21 cellular contexts compared by ENCODE assay signal in the genomic region with DNA sequence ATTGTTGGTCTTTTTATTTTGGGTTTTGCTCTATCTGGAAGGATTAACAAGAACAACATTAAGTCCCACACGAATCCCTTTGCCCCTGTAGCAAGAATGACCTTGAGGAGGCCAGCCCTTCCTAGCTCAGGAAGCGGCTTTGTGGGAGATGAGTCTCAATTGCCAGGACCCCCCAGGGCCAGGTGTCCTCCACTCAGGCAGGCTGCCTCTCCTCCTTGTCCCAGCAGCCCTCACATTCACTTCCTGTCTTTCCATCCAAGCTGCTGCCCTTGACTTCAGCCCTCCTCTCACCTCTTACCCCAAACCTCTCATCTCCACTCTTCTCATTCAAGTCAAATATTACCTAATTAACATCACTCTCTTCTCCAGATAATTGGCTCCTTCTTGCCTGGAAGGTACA. TPM values are rescaled to one million over a fixed set of nuclear protein-coding genes. Genes with fewer than 3 reads are reported as not detected.
DNase-seq lines count a peak whose midpoint lies in the region; ATAC-seq, FAIRE-seq and TF ChIP-seq lines count a peak whose summit lies in the region.
"Had no signal": no experiment of that assay in that cellular context is flagged by ENCODE, and none has a peak within 500 bp of the region (broad histone marks: within the 10 kb centered on the region; RNA-seq: fewer than 3 reads in every experiment).

No MANE protein-coding gene starts in this region.

- FAIRE-seq in GM12891 (lab: Jason Lieb, UNC) = no peak
- FAIRE-seq: GM12892, GM19239, H54 had no signal

- no peak overlapping the region for H3K18ac ChIP-seq in neuronal stem cell (ENCODE audit: low read length)

- H4K8ac ChIP-seq in neuronal stem cell (ENCODE audit: low read depth, low read length) = no peak overlapping the region

- no peak overlapping the region for H3K27ac Mint-ChIP-seq in type B pancreatic cell
- H3K27ac Mint-ChIP-seq: CD8-positive, alpha-beta T cell; GM23338 had no signal

- H2BK120ac ChIP-seq in neuronal stem cell (ENCODE audit: low read depth, low read length) = no peak overlapping the region

- H3K4me1 Mint-ChIP-seq in type B pancreatic cell (ENCODE audit: unreplicated experiment) = peaks cover 27% of the 10 kb centered on the region
- H3K4me1 Mint-ChIP-seq: CD4-positive, CD25-positive, alpha-beta regulatory T cell had no signal

- intact Hi-C loops in Right ventricle myocardium inferior (cut with DNase I) = no loop called here
- intact Hi-C loops in prostate gland (cut with DNase I) = no loop called here

- H3K4me1 ChIP-seq in right atrium auricular region (no peaks in the 10 kb centered on the region), neuronal stem cell (ENCODE audit: control insufficient read depth in 2 of 2, insufficient read depth in 1 of 2, low read depth in 1 of 2, low read length in 2 of 2) (peaks cover 0 to 19% of the 10 kb centered on the region in 2 donors), prostate gland (replicated peaks) (no peaks in the 10 kb centered on the region)
- H3K4me1 ChIP-seq: Caco-2, HAP-1 had no signal

- H3K4me3 ChIP-seq in right atrium auricular region (no peak overlapping the region), coronary artery (no peak overlapping the region), neuronal stem cell (ENCODE audit: low read length in 2 of 2) (no peak overlapping the region), prostate gland (no peak overlapping the region)
- H3K4me3 ChIP-seq: GM23338, HAP-1 had no signal

- H2AFZ ChIP-seq in neuronal stem cell (ENCODE audit: low read length) = no peak overlapping the region
- H2AFZ ChIP-seq: GM23338 had no signal

- no peaks in the 10 kb centered on the region for H3K79me1 ChIP-seq in neuronal stem cell (ENCODE audit: low read depth, low read length)

- no peak overlapping the region for H2AK5ac ChIP-seq in neuronal stem cell (ENCODE audit: low read depth, low read length)

- H3K9me3 ChIP-seq in right atrium auricular region (no peaks in the 10 kb centered on the region), neuronal stem cell (replicated peaks in 1 of 2; ENCODE audit: control insufficient read depth in 2 of 2, insufficient read depth in 1 of 2, low read depth in 1 of 2, low read length in 2 of 2) (no peaks in the 10 kb centered on the region), prostate gland (no peaks in the 10 kb centered on the region)
- H3K9me3 ChIP-seq: Caco-2, HAP-1 had no signal

- H2BK5ac ChIP-seq in neuronal stem cell (ENCODE audit: low read length) = no peak overlapping the region

- H3K27ac ChIP-seq in right atrium auricular region (no peak overlapping the region), coronary artery (no peak overlapping the region), neuronal stem cell (replicated peaks; ENCODE audit: low read length) (no peak overlapping the region), prostate gland (no peak overlapping the region)

- no peak overlapping the region for H2BK15ac ChIP-seq in neuronal stem cell (ENCODE audit: low read length)

- peaks cover 6% of the 10 kb centered on the region for H3K9me3 Mint-ChIP-seq in type B pancreatic cell
- H3K9me3 Mint-ChIP-seq: CD8-positive, alpha-beta T cell; GM23338 had no signal

- no peak overlapping the region for H3K4ac ChIP-seq in neuronal stem cell (ENCODE audit: low read length)

- no peak overlapping the region for H3K23ac ChIP-seq in neuronal stem cell (ENCODE audit: low read depth, low read length, poor library complexity)

- no peaks in the 10 kb centered on the region for H3K36me3 ChIP-seq in right atrium auricular region
- H3K36me3 ChIP-seq in neuronal stem cell (replicated peaks in 1 of 2; ENCODE audit: control insufficient read depth in 2 of 2, insufficient read depth in 2 of 2, low read length in 2 of 2) = no peaks in the 10 kb centered on the region
- no peaks in the 10 kb centered on the region for H3K36me3 ChIP-seq in prostate gland
- H3K36me3 ChIP-seq: HAP-1 had no signal

- peaks cover 22% of the 10 kb centered on the region for H3K27me3 Mint-ChIP-seq in type B pancreatic cell
- H3K27me3 Mint-ChIP-seq: CD4-positive, CD25-positive, alpha-beta regulatory T cell had no signal

- ATAC-seq in Right ventricle myocardium inferior = no peak
- ATAC-seq: CD8-positive, alpha-beta T cell; GM23338 had no signal

- no peaks in the 10 kb centered on the region for H3K36me3 Mint-ChIP-seq in type B pancreatic cell
- H3K36me3 Mint-ChIP-seq: CD4-positive, CD25-positive, alpha-beta regulatory T cell; CD8-positive, alpha-beta T cell had no signal

- H4K91ac ChIP-seq in neuronal stem cell (ENCODE audit: low read depth, low read length, poor library complexity) = no peak overlapping the region

- peak overlapping the region; percentile 60 for H3K14ac ChIP-seq in neuronal stem cell (ENCODE audit: low read length)

- no peak overlapping the region for H3K9ac ChIP-seq in neuronal stem cell (ENCODE audit: low read depth, low read length, poor library complexity)

- TF ChIP-seq CTCF in right atrium auricular region (IDR thresholded peaks at IDR 0.05) = no peak
- TF ChIP-seq CTCF in coronary artery (IDR thresholded peaks at IDR 0.05) = no peak
- TF ChIP-seq CTCF in type B pancreatic cell (conservative IDR thresholded peaks at IDR 0.05) = no peak
- no peak for TF ChIP-seq CTCF in prostate gland (IDR thresholded peaks at IDR 0.05)

- peak overlapping the region; percentile 64 for H3K4me3 Mint-ChIP-seq in type B pancreatic cell
- H3K4me3 Mint-ChIP-seq: CD4-positive, CD25-positive, alpha-beta regulatory T cell; CD8-positive, alpha-beta T cell; GM23338 had no signal

- DNase-seq in right atrium auricular region (ENCODE audit: low spot score) = peak; percentile 23
- DNase-seq in Right ventricle myocardium inferior (ENCODE audit: missing footprints) = no peak
- peak; percentile 41 for DNase-seq in coronary artery (ENCODE audit: low spot score)
- no peak for DNase-seq in neuronal stem cell (ENCODE audit: low spot score)
- no peak for DNase-seq in type B pancreatic cell (ENCODE audit: extremely low spot score, unreplicated experiment)
- no peak for DNase-seq in GM12891 (ENCODE audit: insufficient read length, low spot score)
- DNase-seq in prostate gland (ENCODE audit: low spot score) = no peak
- no peak for DNase-seq in NCI-H69 (lab: John Stamatoyannopoulos, UW)
- DNase-seq: C1 segment of cervical spinal cord; CD4-positive, CD25-positive, alpha-beta regulatory T cell; CD8-positive, alpha-beta T cell; DMS153; DMS79; GF-D8 had no signal

- no CpG with 5 or more reads among the region's 2 CpGs for WGBS in neuronal stem cell (ENCODE audit: extremely low coverage in 2 of 2, insufficient read length in 2 of 2, insufficient replicate concordance in 1 of 2), 2 donors
- WGBS in prostate gland = 95% methylated on average over 2 of the region's 2 CpGs

- H3K4me2 ChIP-seq in neuronal stem cell (ENCODE audit: insufficient read depth, low read length, poor library complexity, severe bottlenecking) = no peak overlapping the region
- H3K4me2 ChIP-seq: GM23338 had no signal

- H2BK12ac ChIP-seq in neuronal stem cell (ENCODE audit: low read length) = no peak overlapping the region

- H3K27me3 ChIP-seq in right atrium auricular region (no peaks in the 10 kb centered on the region), neuronal stem cell (ENCODE audit: control insufficient read depth in 3 of 3, insufficient read depth in 3 of 3, low read depth in 1 of 3, low read length in 3 of 3) (no peaks in the 10 kb centered on the region), prostate gland (replicated peaks; ENCODE audit: insufficient read depth) (no peaks in the 10 kb centered on the region)

- TF ChIP-seq POLR2A in GM12891 (IDR thresholded peaks at IDR 0.05; ENCODE audit: low read depth, low read length) (no peak), prostate gland (IDR thresholded peaks at IDR 0.05) (no peak)

TF ChIP-seq in GM12891, 5 proteins besides CTCF, POLR2A, EP300 and RAD21:
- no peak for TF ChIP-seq TAF1 (IDR thresholded peaks at IDR 0.05; ENCODE audit: low read depth, low read length)
- no peak for TF ChIP-seq SPI1 (IDR thresholded peaks at IDR 0.05; ENCODE audit: low read depth, low read length)
- no peak for TF ChIP-seq POLR2AphosphoS5 (IDR thresholded peaks at IDR 0.05; ENCODE audit: low read depth, low read length)
- no peak for TF ChIP-seq PAX5 (IDR thresholded peaks at IDR 0.05; ENCODE audit: insufficient read depth, low read length, severe bottlenecking)
- TF ChIP-seq POU2F2 (IDR thresholded peaks at IDR 0.05; ENCODE audit: low read depth, low read length) = no peak
TF ChIP-seq in GM12891: peak in this region for 0.

RNA-seq across cellular contexts. Expression of gene SYNDIG1, which starts 22.6 kb away (rescaled TPM):
- 10 to 100 TPM; 21.7 to 38.1 TPM for total RNA-seq in right atrium auricular region
- total RNA-seq in Right ventricle myocardium inferior = 15.8 TPM
- 1.8 TPM for polyA plus RNA-seq in neuronal stem cell (2013, experiment 1 of 2)
- 1.7 TPM for polyA plus RNA-seq in neuronal stem cell (2013, experiment 2 of 2)
- total RNA-seq in type B pancreatic cell (ENCODE audit: low replicate concordance) = 4.1 and 4.3 TPM in 2 replicates
- not detected for polyA plus RNA-seq in GM12891 (2012; ENCODE audit: low read depth, missing spikeins)
- total RNA-seq in prostate gland = 1 to 10 TPM in 1 of 2 donors, under 1 TPM in 1; 0.73 to 4.5 TPM
- total RNA-seq: Caco-2; CD4-positive, CD25-positive, alpha-beta regulatory T cell; CD8-positive, alpha-beta T cell; G401 had no signal
- polyA plus RNA-seq: CD4-positive, CD25-positive, alpha-beta regulatory T cell had no signal

Comparison
In these comparisons a context has a peak if more than half of its experiments do, and no peak if none do; other contexts are left out.
1. DNase-seq: peak in right atrium auricular region (single experiment) and coronary artery (single experiment); none in Right ventricle myocardium inferior (single experiment), neuronal stem cell (single experiment), type B pancreatic cell (single experiment), GM12891 (single experiment), prostate gland (single experiment) and NCI-H69 (single experiment).